In genomic region chr6:113414511-113414910, GRCh38 we compare ENCODE assay signal across 8 cellular contexts.
DNase-seq lines count a peak whose midpoint lies in the region; ATAC-seq and TF ChIP-seq lines count a peak whose summit lies in the region.

No MANE protein-coding gene starts in this region.

- peak; percentile 70 to 78 for TF ChIP-seq CTCF in fibroblast of lung (conservative IDR thresholded peaks at IDR 0.05 in 1 of 2, IDR thresholded peaks at IDR 0.05 in 1 of 2; ENCODE audit: low read depth in 1 of 2, low read length in 2 of 2)

- no peak overlapping the region for H3K9ac ChIP-seq in fibroblast of lung (ENCODE audit: insufficient read depth, low read length)

- no peak overlapping the region for H2AFZ ChIP-seq in fibroblast of lung (ENCODE audit: low read length)

- intact Hi-C loops in posterior vena cava (cut with DNase I): no loop called here

- H4K20me1 ChIP-seq in fibroblast of lung (ENCODE audit: control insufficient read depth, extremely low read depth, insufficient read depth, low read length): no peaks in the 10 kb centered on the region

- peak; percentile 69 for DNase-seq in GM04504 (ENCODE audit: low read depth)
- DNase-seq in OCI-M1 (lab: John Stamatoyannopoulos, UW): peak; percentile 17
- peak; percentile 82 for DNase-seq in fibroblast of lung (ENCODE audit: low read depth in 2 of 2)
- peak; percentile 80 for DNase-seq in posterior vena cava (ENCODE audit: low spot score)
- DNase-seq in activated CD4-positive, alpha-beta T cell treated with anti-CD3 and anti-CD28 coated beads, Interleukin-2, amount 50 U/mL, for 1 hour: no peak
- no peak for DNase-seq in GM19240 (ENCODE audit: insufficient read length, low spot score)

- H3K27me3 ChIP-seq in fibroblast of lung (ENCODE audit: control insufficient read depth, insufficient read depth, low read length): no peaks in the 10 kb centered on the region

- H3K4me1 ChIP-seq in fibroblast of lung (ENCODE audit: control insufficient read depth, extremely low read depth, insufficient read depth, low read length): peaks cover 5% of the 10 kb centered on the region

- H3K4me3 ChIP-seq in fibroblast of lung (replicated peaks in 1 of 4; ENCODE audit: control extremely low read depth in 1 of 4, insufficient read depth in 1 of 4, low read depth in 3 of 4, low read length in 4 of 4): no peak overlapping the region

- H3K79me2 ChIP-seq in fibroblast of lung (ENCODE audit: control insufficient read depth, insufficient read depth, low read length): no peaks in the 10 kb centered on the region

- no peak overlapping the region for H3K4me2 ChIP-seq in fibroblast of lung (ENCODE audit: extremely low read depth, insufficient read depth, low read length)

- no peak for ATAC-seq in HG03095 (IDR thresholded peaks at IDR 0.05; ENCODE audit: unreplicated experiment)
- ATAC-seq in GM19463 (IDR thresholded peaks at IDR 0.05; ENCODE audit: unreplicated experiment): no peak

- no peaks in the 10 kb centered on the region for H3K9me3 ChIP-seq in fibroblast of lung (ENCODE audit: control insufficient read depth, insufficient read depth, low read depth, low read length)

- H3K36me3 ChIP-seq in fibroblast of lung (ENCODE audit: control insufficient read depth, insufficient read depth, low read length): no peaks in the 10 kb centered on the region

- no peak overlapping the region for H3K27ac ChIP-seq in fibroblast of lung (ENCODE audit: insufficient read depth, low read length)

Comparison
In these comparisons a context has a peak if more than half of its experiments do, and no peak if none do; other contexts are left out.
1. DNase-seq: peak in GM04504 (single experiment), OCI-M1 (single experiment), fibroblast of lung (2 of 2) and posterior vena cava (single experiment); none in activated CD4-positive, alpha-beta T cell treated with anti-CD3 and anti-CD28 coated beads, Interleukin-2, amount 50 U/mL, for 1 hour (single experiment) and GM19240 (single experiment).